Comparison of ENCODE assay signal across 8 cellular contexts in the genomic region with DNA sequence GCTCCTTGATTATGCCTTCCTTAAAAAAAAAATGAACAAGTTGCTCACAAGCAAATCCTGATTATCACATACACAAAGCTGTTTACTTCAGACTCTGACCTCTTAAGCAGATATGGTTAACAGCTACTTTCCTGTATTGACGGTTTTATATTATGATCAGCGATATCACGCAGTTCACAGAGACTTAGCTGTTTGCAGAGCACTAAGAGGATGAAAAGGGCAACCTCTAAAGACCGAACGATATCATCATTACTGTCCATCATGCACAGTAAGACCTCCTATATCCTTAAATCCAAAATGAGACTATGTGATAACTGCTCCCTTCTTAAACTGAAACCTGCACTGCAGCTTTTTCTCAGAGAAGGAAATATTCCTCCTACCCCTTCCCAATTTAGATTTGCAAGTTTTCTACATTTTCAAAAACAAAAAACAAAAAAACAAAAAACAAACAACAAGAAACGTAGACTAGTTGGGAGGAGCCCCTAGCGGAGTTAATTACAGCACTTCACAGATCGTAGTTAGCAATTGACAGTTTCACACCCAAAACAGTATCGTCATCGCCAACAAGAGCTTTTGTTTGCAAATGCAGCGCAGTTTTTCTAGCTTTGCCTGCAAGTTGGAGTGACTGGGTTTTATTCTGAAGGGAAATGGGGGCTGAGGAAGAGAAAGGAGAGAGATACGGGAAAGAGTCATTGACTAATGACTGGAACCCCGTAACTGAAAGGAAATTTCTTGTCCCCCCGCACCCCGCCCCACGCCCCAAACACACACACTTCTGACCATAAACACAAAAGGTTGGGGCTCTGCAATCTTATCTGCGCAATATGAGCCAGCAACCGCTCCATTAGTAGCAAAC. TPM values are rescaled to one million over a fixed set of nuclear protein-coding genes. Genes with fewer than 3 reads are reported as not detected.
A peak's percentile ranks its signal among the peaks of the same experiment; 100 is the strongest.
DNase-seq lines count a peak whose midpoint lies in the region; ATAC-seq and TF ChIP-seq lines count a peak whose summit lies in the region.

No MANE protein-coding gene starts in this region.

- no peaks in the 10 kb centered on the region for H3K27me3 ChIP-seq in suprapubic skin

- H3K9me3 ChIP-seq in suprapubic skin: no peaks in the 10 kb centered on the region

- no peaks in the 10 kb centered on the region for H3K9me3 Mint-ChIP-seq in dendritic cell treated with granulocyte-macrophage colony-stimulating factor and Interleukin-4, amounts not matched to agents 40 ng/mL and 50 ng/mL, for 4 days
- H3K9me3 Mint-ChIP-seq in memory B cell: no peaks in the 10 kb centered on the region

- TF ChIP-seq EP300 in suprapubic skin (IDR thresholded peaks at IDR 0.05): no peak

- TF ChIP-seq POLR2A in suprapubic skin (IDR thresholded peaks at IDR 0.05): no peak

- H3K4me1 ChIP-seq in suprapubic skin: peaks cover 63% of the 10 kb centered on the region

- H3K4me3 ChIP-seq in suprapubic skin: peak overlapping the region; percentile 80

- DNase-seq in NCI-H1092 treated with DMSO at 0.1 percent for 48 hours (lab: John Stamatoyannopoulos, UW) (peak; percentile 62), NCI-H1092 (lab: John Stamatoyannopoulos, UW) (no peak), HK-2 (ENCODE audit: unreplicated experiment) (peak; percentile 6), SW480 (ENCODE audit: low spot score) (peak; percentile 12), memory B cell (ENCODE audit: low spot score in 2 of 2) (peak in 1 of 2 donors; percentile 41), suprapubic skin (ENCODE audit: low spot score in 2 of 2) (no peak)

- TF ChIP-seq CTCF in suprapubic skin (IDR thresholded peaks at IDR 0.05): no peak

- H3K36me3 Mint-ChIP-seq in dendritic cell treated with granulocyte-macrophage colony-stimulating factor and Interleukin-4, amounts not matched to agents 40 ng/mL and 50 ng/mL, for 4 days (ENCODE audit: low read depth): peaks cover 37% of the 10 kb centered on the region
- H3K36me3 Mint-ChIP-seq in memory B cell: no peaks in the 10 kb centered on the region

- H3K4me1 Mint-ChIP-seq in dendritic cell treated with granulocyte-macrophage colony-stimulating factor and Interleukin-4, amounts not matched to agents 40 ng/mL and 50 ng/mL, for 4 days (ENCODE audit: low read depth): peaks cover 38% of the 10 kb centered on the region
- peaks cover 17% of the 10 kb centered on the region for H3K4me1 Mint-ChIP-seq in memory B cell

- WGBS in suprapubic skin: under 1% methylated on average over 18 of the region's 18 CpGs

- no peaks in the 10 kb centered on the region for H3K27me3 Mint-ChIP-seq in dendritic cell treated with granulocyte-macrophage colony-stimulating factor and Interleukin-4, amounts not matched to agents 40 ng/mL and 50 ng/mL, for 4 days
- H3K27me3 Mint-ChIP-seq in memory B cell: no peaks in the 10 kb centered on the region

- H3K27ac Mint-ChIP-seq in dendritic cell treated with granulocyte-macrophage colony-stimulating factor and Interleukin-4, amounts not matched to agents 40 ng/mL and 50 ng/mL, for 4 days: peak overlapping the region; percentile 99
- peak overlapping the region; percentile 99 for H3K27ac Mint-ChIP-seq in memory B cell

- peak; percentile 0 for ATAC-seq in memory B cell (ENCODE audit: low read depth)
- no peak for ATAC-seq in GM19395 (IDR thresholded peaks at IDR 0.05; ENCODE audit: unreplicated experiment)

- peak overlapping the region; percentile 99 for H3K27ac ChIP-seq in suprapubic skin

- H3K36me3 ChIP-seq in suprapubic skin: peaks cover 6% of the 10 kb centered on the region

- intact Hi-C loops in dendritic cell treated with granulocyte-macrophage colony-stimulating factor and Interleukin-4, amounts not matched to agents 40 ng/mL and 50 ng/mL, for 4 days (cut with micrococcal nuclease): loop anchor here (5.0 kb wide), 2 partner anchors 97 to 138 kb away; a partner anchor contains a TSS

- peak overlapping the region; percentile 100 for H3K4me3 Mint-ChIP-seq in dendritic cell treated with granulocyte-macrophage colony-stimulating factor and Interleukin-4, amounts not matched to agents 40 ng/mL and 50 ng/mL, for 4 days
- peak overlapping the region; percentile 100 for H3K4me3 Mint-ChIP-seq in memory B cell

RNA-seq across cellular contexts. Expression of a gene that starts 1.2 kb away (rescaled TPM):
- 100 to 1,000 TPM in 1 of 4 donors, 10 to 100 TPM in 3; 88.1 to 130 (median 91.2) TPM for total RNA-seq in suprapubic skin

Comparison
In these comparisons a context has a peak if more than half of its experiments do, and no peak if none do; other contexts are left out.
1. DNase-seq: peak in NCI-H1092 treated with DMSO at 0.1 percent for 48 hours (single experiment), HK-2 (single experiment) and SW480 (single experiment); none in NCI-H1092 (single experiment) and suprapubic skin (0 of 2).